In the genomic region with DNA sequence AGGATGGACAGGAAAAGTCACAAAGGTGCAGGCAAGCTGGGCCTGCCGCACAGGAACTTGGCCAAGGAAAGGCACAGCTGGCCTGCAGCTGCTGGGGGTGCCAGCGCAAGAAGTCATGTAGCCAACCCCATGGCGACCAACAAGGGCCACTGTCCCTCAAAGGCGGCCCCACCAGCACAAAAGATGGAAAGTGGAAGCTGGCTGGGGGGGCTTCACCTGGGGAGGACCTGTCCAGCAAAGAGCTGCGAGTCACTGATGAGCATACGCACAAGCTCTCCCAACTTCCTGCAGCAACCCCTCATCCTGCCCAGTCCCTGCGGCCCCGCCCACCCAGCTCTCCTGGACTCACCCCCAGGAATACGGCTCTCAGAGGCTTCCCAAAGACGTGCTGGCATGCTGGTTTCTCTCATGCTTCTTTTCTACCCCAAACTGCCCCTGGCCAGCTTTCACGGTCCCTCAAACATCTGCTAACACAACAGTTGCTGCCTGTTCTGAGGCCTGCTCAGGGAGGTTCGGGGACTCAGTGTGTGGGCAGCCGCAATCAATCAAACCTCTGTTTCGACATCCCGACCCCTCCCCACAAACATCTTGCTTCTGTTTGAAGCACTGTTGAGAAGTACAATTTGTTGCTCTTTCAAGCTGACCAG, we compare ENCODE assay signal across 16 cellular contexts.
DNase-seq lines count a peak whose midpoint lies in the region; ATAC-seq and TF ChIP-seq lines count a peak whose summit lies in the region.
"Had no signal": no experiment of that assay in that cellular context is flagged by ENCODE, and none has a peak within 500 bp of the region (broad histone marks: within the 10 kb centered on the region; RNA-seq: fewer than 3 reads in every experiment).

No MANE protein-coding gene starts in this region.

- no peak overlapping the region for H3K4me3 ChIP-seq in adipocyte (ENCODE audit: low read length)
- no peak overlapping the region for H3K4me3 ChIP-seq in lower lobe of right lung
- H3K4me3 ChIP-seq in suprapubic skin = no peak overlapping the region
- H3K4me3 ChIP-seq: A549, sigmoid colon, transverse colon had no signal

- no peak for DNase-seq in activated naive CD8-positive, alpha-beta T cell treated with anti-CD3 and anti-CD28 coated beads, Interleukin-2, amount 50 U/mL, for 24 hours
- DNase-seq in adipocyte (ENCODE audit: low read depth) (no peak), lower lobe of right lung (peak; percentile 41), suprapubic skin (ENCODE audit: low spot score in 2 of 2) (no peak), NCI-H2227 treated with DMSO at 0.1 percent for 48 hours (lab: John Stamatoyannopoulos, UW) (no peak), NCI-H774 (lab: John Stamatoyannopoulos, UW) (no peak)
- no peak for DNase-seq in activated CD4-positive, alpha-beta T cell treated with anti-CD3 and anti-CD28 coated beads, Interleukin-2, amount 50 U/mL, for 4 hours
- DNase-seq: activated T-cell treated with anti-CD3 and anti-CD28 coated beads, Interleukin-2, amount 50 U/mL, for 72 hours; erythroblast; KG1; NCI-H1930; NK-92 treated with Interleukin-12 subunit alpha and Interleukin-12 subunit beta, amount 100 ng/mL, for 24 hours; sigmoid colon; transverse colon had no signal

- intact Hi-C loops in lower lobe of right lung (cut with DNase I) = no loop called here

- H3K4me1 Mint-ChIP-seq in activated naive CD8-positive, alpha-beta T cell (ENCODE audit: low read depth) = peaks cover 91% of the 10 kb centered on the region
- peaks cover 86% of the 10 kb centered on the region for H3K4me1 Mint-ChIP-seq in activated naive CD8-positive, alpha-beta T cell treated with anti-CD3 and anti-CD28 coated beads, Interleukin-2, amount 50 U/mL, for 24 hours

- no peak for TF ChIP-seq POLR2A in suprapubic skin (IDR thresholded peaks at IDR 0.05)

- H3K27ac ChIP-seq in lower lobe of right lung = no peak overlapping the region
- H3K27ac ChIP-seq in suprapubic skin = peak overlapping the region; percentile 85
- H3K27ac ChIP-seq: A549, transverse colon had no signal

- H3K36me3 ChIP-seq in adipocyte (ENCODE audit: control insufficient read depth, insufficient read depth, low read length, severe bottlenecking) (peaks cover 8% of the 10 kb centered on the region), lower lobe of right lung (peaks cover 16% of the 10 kb centered on the region), suprapubic skin (peaks cover 15% of the 10 kb centered on the region)

- no peak overlapping the region for H3K4me3 Mint-ChIP-seq in activated naive CD8-positive, alpha-beta T cell
- no peak overlapping the region for H3K4me3 Mint-ChIP-seq in activated naive CD8-positive, alpha-beta T cell treated with anti-CD3 and anti-CD28 coated beads, Interleukin-2, amount 50 U/mL, for 24 hours

- 65% methylated on average over 13 of the region's 15 CpGs for WGBS in suprapubic skin

- H3K4me1 ChIP-seq in adipocyte (ENCODE audit: control insufficient read depth, insufficient read depth, low read length) (peaks cover 77% of the 10 kb centered on the region), lower lobe of right lung (peaks cover 99% of the 10 kb centered on the region), suprapubic skin (peaks cover 95% of the 10 kb centered on the region)
- H3K4me1 ChIP-seq: A549 had no signal

- peak overlapping the region; percentile 61 for H3K27ac Mint-ChIP-seq in activated naive CD8-positive, alpha-beta T cell
- no peak overlapping the region for H3K27ac Mint-ChIP-seq in activated naive CD8-positive, alpha-beta T cell treated with anti-CD3 and anti-CD28 coated beads, Interleukin-2, amount 50 U/mL, for 24 hours
- H3K27ac Mint-ChIP-seq: activated T-cell treated with anti-CD3 and anti-CD28 coated beads, Interleukin-2, amount 50 U/mL, for 72 hours had no signal

- H3K27me3 ChIP-seq in adipocyte (replicated peaks; ENCODE audit: control insufficient read depth, insufficient read depth, low read length) = no peaks in the 10 kb centered on the region
- H3K27me3 ChIP-seq in lower lobe of right lung (ENCODE audit: low read depth) = no peaks in the 10 kb centered on the region
- no peaks in the 10 kb centered on the region for H3K27me3 ChIP-seq in suprapubic skin
- H3K27me3 ChIP-seq: sigmoid colon, transverse colon had no signal

- TF ChIP-seq EP300 in suprapubic skin (IDR thresholded peaks at IDR 0.05) = no peak

- H3K27me3 Mint-ChIP-seq in activated naive CD8-positive, alpha-beta T cell = no peaks in the 10 kb centered on the region
- no peaks in the 10 kb centered on the region for H3K27me3 Mint-ChIP-seq in activated naive CD8-positive, alpha-beta T cell treated with anti-CD3 and anti-CD28 coated beads, Interleukin-2, amount 50 U/mL, for 24 hours

- TF ChIP-seq CTCF in lower lobe of right lung (IDR thresholded peaks at IDR 0.05) = no peak
- TF ChIP-seq CTCF in suprapubic skin (IDR thresholded peaks at IDR 0.05) = no peak

- no peak for ATAC-seq in activated naive CD8-positive, alpha-beta T cell treated with anti-CD3 and anti-CD28 coated beads, Interleukin-2, amount 50 U/mL, for 24 hours
- no peak for ATAC-seq in lower lobe of right lung
- ATAC-seq: A549; activated T-cell treated with anti-CD3 and anti-CD28 coated beads, Interleukin-2, amount 50 U/mL, for 72 hours had no signal

- H3K9me3 ChIP-seq in adipocyte (ENCODE audit: control insufficient read depth, low read length) (no peaks in the 10 kb centered on the region), lower lobe of right lung (no peaks in the 10 kb centered on the region), suprapubic skin (no peaks in the 10 kb centered on the region)
- H3K9me3 ChIP-seq: A549, sigmoid colon, transverse colon had no signal

- peaks cover 14% of the 10 kb centered on the region for H3K36me3 Mint-ChIP-seq in activated naive CD8-positive, alpha-beta T cell
- peaks cover 16% of the 10 kb centered on the region for H3K36me3 Mint-ChIP-seq in activated naive CD8-positive, alpha-beta T cell treated with anti-CD3 and anti-CD28 coated beads, Interleukin-2, amount 50 U/mL, for 24 hours (ENCODE audit: low read depth)

- peak overlapping the region; percentile 39 for H3K9ac ChIP-seq in adipocyte (ENCODE audit: low read length)

- no peaks in the 10 kb centered on the region for H3K9me3 Mint-ChIP-seq in activated naive CD8-positive, alpha-beta T cell (ENCODE audit: low read depth)
- H3K9me3 Mint-ChIP-seq in activated naive CD8-positive, alpha-beta T cell treated with anti-CD3 and anti-CD28 coated beads, Interleukin-2, amount 50 U/mL, for 24 hours = no peaks in the 10 kb centered on the region
- H3K9me3 Mint-ChIP-seq: activated T-cell treated with anti-CD3 and anti-CD28 coated beads, Interleukin-2, amount 50 U/mL, for 72 hours had no signal
